Comparison of ENCODE assay signal across 1 cellular context in genomic region chr2:20474757-20475566, GRCh38.
TF ChIP-seq lines count a peak whose summit lies in the region.

No MANE protein-coding gene starts in this region.

TF ChIP-seq in HepG2, 621 proteins besides CTCF, POLR2A, EP300 and RAD21 (continued from another document):
- TF ChIP-seq AHDC1 (CRISPR knock-in tag; IDR thresholded peaks at IDR 0.05; ENCODE audit: borderline replicate concordance): peak; percentile 63; the same call in 1 of the 2 replicates
- peak; percentile 35; the same call in 1 of the 2 replicates for TF ChIP-seq NR2F6 (IDR thresholded peaks at IDR 0.05)
- TF ChIP-seq NR2F6 (CRISPR knock-in tag; IDR thresholded peaks at IDR 0.05): 0 out of 2 replicates have a peak, but pooled peaks have one; percentile 30
- TF ChIP-seq MAFK (conservative IDR thresholded peaks at IDR 0.05 in 1 of 2, IDR thresholded peaks at IDR 0.05 in 1 of 2; ENCODE audit: low read length in 2 of 2): peak in 1 of 2 experiments; percentile 68; a peak in 2 of 4 replicates
- peak; percentile 86 for TF ChIP-seq FOSL2 (CRISPR knock-in tag; IDR thresholded peaks at IDR 0.05)
- peak; percentile 45 for TF ChIP-seq SALL1 (CRISPR knock-in tag; IDR thresholded peaks at IDR 0.05)
- TF ChIP-seq KAT2B (IDR thresholded peaks at IDR 0.05; ENCODE audit: borderline replicate concordance, low read depth, low read length): no peak
- TF ChIP-seq MTF2 (CRISPR knock-in tag; IDR thresholded peaks at IDR 0.05; ENCODE audit: borderline replicate concordance): no peak
- peak; percentile 35; the same call in 1 of the 2 replicates for TF ChIP-seq ZMYM3 (CRISPR knock-in tag; IDR thresholded peaks at IDR 0.05)
- TF ChIP-seq ZNF552 (CRISPR knock-in tag; IDR thresholded peaks at IDR 0.05; ENCODE audit: borderline replicate concordance): no peak
- no peak for TF ChIP-seq ZNF343 (CRISPR knock-in tag; IDR thresholded peaks at IDR 0.05)
- no peak for TF ChIP-seq KDM6A (CRISPR knock-in tag; IDR thresholded peaks at IDR 0.05; ENCODE audit: low read depth)
- TF ChIP-seq SOX13 (IDR thresholded peaks at IDR 0.05): peak; percentile 23; the same call in 1 of the 2 replicates
- TF ChIP-seq SOX13 (CRISPR knock-in tag; conservative IDR thresholded peaks at IDR 0.05 in 1 of 2, IDR thresholded peaks at IDR 0.05 in 1 of 2): peak in 1 of 2 experiments; percentile 56; a peak in 1 of 4 replicates
- no peak for TF ChIP-seq SOX6 (IDR thresholded peaks at IDR 0.05)
- peak; percentile 77 for TF ChIP-seq SOX6 (CRISPR knock-in tag; IDR thresholded peaks at IDR 0.05)
- TF ChIP-seq GFI1 (CRISPR knock-in tag; IDR thresholded peaks at IDR 0.05; ENCODE audit: borderline replicate concordance): no peak
- TF ChIP-seq SMC3 (IDR thresholded peaks at IDR 0.05; ENCODE audit: low read length): 0 out of 2 replicates have a peak, but pooled peaks have one; percentile 8
- TF ChIP-seq, protein P1, sequence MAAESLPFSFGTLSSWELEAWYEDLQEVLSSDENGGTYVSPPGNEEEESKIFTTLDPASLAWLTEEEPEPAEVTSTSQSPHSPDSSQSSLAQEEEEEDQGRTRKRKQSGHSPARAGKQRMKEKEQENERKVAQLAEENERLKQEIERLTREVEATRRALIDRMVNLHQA (CRISPR knock-in tag; IDR thresholded peaks at IDR 0.05): no peak
- TF ChIP-seq GATAD2A (CRISPR knock-in tag; IDR thresholded peaks at IDR 0.05): peak; percentile 61
- TF ChIP-seq TEAD3 (CRISPR knock-in tag; optimal IDR thresholded peaks at IDR 0.05; ENCODE audit: borderline replicate concordance): peak; percentile 11
- peak; percentile 41; the same call in 1 of the 2 replicates for TF ChIP-seq RARA (CRISPR knock-in tag; IDR thresholded peaks at IDR 0.05)
- TF ChIP-seq ZNF644 (CRISPR knock-in tag; IDR thresholded peaks at IDR 0.05; ENCODE audit: low read depth): peak; percentile 92
- TF ChIP-seq HNF4A (CRISPR knock-in tag; IDR thresholded peaks at IDR 0.05): peak; percentile 80
- TF ChIP-seq MEIS1 (CRISPR knock-in tag; IDR thresholded peaks at IDR 0.05; ENCODE audit: borderline replicate concordance): no peak
- TF ChIP-seq HNF4G (IDR thresholded peaks at IDR 0.05; ENCODE audit: borderline replicate concordance, low read depth, low read length): peak; percentile 52; the same call in 1 of the 2 replicates
- TF ChIP-seq HNF4G (CRISPR knock-in tag; IDR thresholded peaks at IDR 0.05; ENCODE audit: borderline replicate concordance, low read depth): no peak
- no peak for TF ChIP-seq NAIF1 (CRISPR knock-in tag; IDR thresholded peaks at IDR 0.05; ENCODE audit: borderline replicate concordance)
- 0 out of 2 replicates have a peak, but pooled peaks have one; percentile 53 for TF ChIP-seq TRIM24 (CRISPR knock-in tag; IDR thresholded peaks at IDR 0.05)
- TF ChIP-seq ZBTB26 (CRISPR knock-in tag; IDR thresholded peaks at IDR 0.05; ENCODE audit: borderline replicate concordance): peak; percentile 94
- TF ChIP-seq RXRB (CRISPR knock-in tag; IDR thresholded peaks at IDR 0.05; ENCODE audit: borderline replicate concordance): 0 out of 2 replicates have a peak, but pooled peaks have one; percentile 54
- peak; percentile 60; the same call in 1 of the 2 replicates for TF ChIP-seq EHMT2 (IDR thresholded peaks at IDR 0.05; ENCODE audit: borderline replicate concordance, low read depth, low read length)
- no peak for TF ChIP-seq LCORL (IDR thresholded peaks at IDR 0.05)
- peak; percentile 75 for TF ChIP-seq LCORL (CRISPR knock-in tag; IDR thresholded peaks at IDR 0.05)
- no peak for TF ChIP-seq RBAK (CRISPR knock-in tag; IDR thresholded peaks at IDR 0.05)
